In the genomic region with DNA sequence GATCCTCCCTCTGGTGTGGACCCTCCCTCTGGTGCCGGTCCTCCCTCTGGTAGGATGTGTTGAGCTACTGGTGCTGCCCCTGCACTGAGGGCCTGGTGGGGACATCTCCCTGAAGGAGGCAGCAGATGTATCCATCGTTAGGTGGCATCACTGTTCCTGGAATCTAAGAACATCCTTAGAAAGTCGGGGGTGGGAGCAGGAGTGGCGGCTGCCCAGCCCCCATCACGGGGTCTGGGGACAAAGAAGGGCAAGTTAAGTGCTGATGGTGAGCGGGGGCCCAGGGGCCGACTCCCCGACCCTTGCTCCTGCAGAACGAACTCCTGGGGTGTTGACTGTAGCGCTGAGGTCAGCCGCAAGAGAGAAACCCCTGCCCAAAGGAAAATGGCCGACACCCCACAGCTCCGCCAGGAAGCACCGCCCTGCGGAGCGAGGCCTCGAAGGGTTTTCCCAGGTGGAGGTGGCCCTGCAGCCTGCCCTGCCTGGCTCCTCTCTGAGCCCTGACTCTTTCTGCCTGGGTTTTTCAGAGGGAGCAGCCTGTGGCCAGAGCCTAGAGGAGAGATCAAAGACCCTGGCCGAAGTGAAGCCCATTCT, we compare ENCODE assay signal across 31 cellular contexts. TPM values are rescaled to one million over a fixed set of nuclear protein-coding genes. Genes with fewer than 3 reads are reported as not detected.
"Had no signal": no experiment of that assay in that cellular context is flagged by ENCODE, and none has a peak within 500 bp of the region (broad histone marks: within the 10 kb centered on the region; RNA-seq: fewer than 3 reads in every experiment).

No MANE protein-coding gene starts in this region.

- H3K4me3 ChIP-seq: esophagus muscularis mucosa, heart right ventricle, left lung, lower lobe of right lung, pancreas, psoas muscle, smooth muscle cell, testis, transverse colon had no signal

- H3K4me3 Mint-ChIP-seq: activated naive CD8-positive, alpha-beta T cell; central memory CD8-positive, alpha-beta T cell; dendritic cell treated with granulocyte-macrophage colony-stimulating factor and Interleukin-4, amounts not matched to agents 40 ng/mL and 50 ng/mL, for 4 days; nephron progenitor cell; stimulated activated naive B cell treated with anti-CD40 and anti-IgM and Interleukin-4, amounts not matched to agents 10 μg/mL and 1 μg/mL and 100 μg/mL, for 72 hours; T-helper 2 cell treated with Interferon-gamma antibody and Interleukin-4, amounts not matched to agents 5 μg/mL and 100 μg/mL, for 36 hours had no signal

- H3K27ac ChIP-seq: esophagus muscularis mucosa, foreskin keratinocyte, heart right ventricle, left lung, lower lobe of right lung, pancreas, psoas muscle, testis, transverse colon, VCaP had no signal

- H3K27me3 ChIP-seq: esophagus muscularis mucosa, foreskin keratinocyte, heart right ventricle, left lung, pancreas, testis, transverse colon had no signal

- DNase-seq: activated CD4-positive, alpha-beta T cell treated with anti-CD3 and anti-CD28 coated beads for 48 hours; activated CD4-positive, alpha-beta T cell treated with anti-CD3 and anti-CD28 coated beads, Interleukin-2, amount 50 U/mL, for 48 hours; activated CD8-positive, alpha-beta memory T cell treated with anti-CD3 and anti-CD28 coated beads for 24 hours; activated CD8-positive, alpha-beta memory T cell treated with anti-CD3 and anti-CD28 coated beads, Interleukin-2, amount 50 U/mL, for 4 hours; activated effector memory CD4-positive, alpha-beta T cell treated with Interleukin-2 at 50 U/mL for 16 hours; activated naive CD4-positive, alpha-beta T cell treated with Interleukin-2 at 50 U/mL for 16 hours; activated T-cell treated with anti-CD3 and anti-CD28 coated beads, Interleukin-2, amount 50 U/mL, for 48 hours; anterior cingulate cortex; foreskin keratinocyte; heart right ventricle; left lung; lower lobe of right lung; mesendoderm; nephron progenitor cell; pancreas; psoas muscle; stimulated activated CD4-positive, alpha-beta T cell treated with anti-CD3 and anti-CD28 coated beads, Interleukin-15, amount 100 ng/mL, for 24 hours; stimulated activated CD4-positive, alpha-beta T cell treated with anti-CD3 and anti-CD28 coated beads, Interleukin-2, amount 100 ng/mL, for 24 hours; stimulated activated naive B cell treated with anti-CD40 and anti-IgM and Interleukin-4, amounts not matched to agents 10 μg/mL and 1 μg/mL and 100 μg/mL, for 72 hours; testis; transverse colon had no signal

- H3K9me3 ChIP-seq: esophagus muscularis mucosa, heart right ventricle, left lung, lower lobe of right lung, pancreas, psoas muscle, testis, transverse colon had no signal

- H3K9me3 Mint-ChIP-seq: central memory CD8-positive, alpha-beta T cell; dendritic cell treated with granulocyte-macrophage colony-stimulating factor and Interleukin-4, amounts not matched to agents 40 ng/mL and 50 ng/mL, for 4 days; nephron progenitor cell; stimulated activated naive B cell treated with anti-CD40 and anti-IgM and Interleukin-4, amounts not matched to agents 10 μg/mL and 1 μg/mL and 100 μg/mL, for 72 hours; T-helper 2 cell treated with Interferon-gamma antibody and Interleukin-4, amounts not matched to agents 5 μg/mL and 100 μg/mL, for 36 hours had no signal

- H3K27me3 Mint-ChIP-seq: activated naive CD8-positive, alpha-beta T cell; central memory CD8-positive, alpha-beta T cell; dendritic cell treated with granulocyte-macrophage colony-stimulating factor and Interleukin-4, amounts not matched to agents 40 ng/mL and 50 ng/mL, for 4 days; stimulated activated naive B cell treated with anti-CD40 and anti-IgM and Interleukin-4, amounts not matched to agents 10 μg/mL and 1 μg/mL and 100 μg/mL, for 72 hours had no signal

- H3K27ac Mint-ChIP-seq: activated naive CD8-positive, alpha-beta T cell; dendritic cell treated with granulocyte-macrophage colony-stimulating factor and Interleukin-4, amounts not matched to agents 40 ng/mL and 50 ng/mL, for 4 days; nephron progenitor cell; stimulated activated naive B cell treated with anti-CD40 and anti-IgM and Interleukin-4, amounts not matched to agents 10 μg/mL and 1 μg/mL and 100 μg/mL, for 72 hours; T-helper 2 cell treated with Interferon-gamma antibody and Interleukin-4, amounts not matched to agents 5 μg/mL and 100 μg/mL, for 36 hours had no signal

- H3K4me1 ChIP-seq: foreskin keratinocyte had no signal

- ATAC-seq: activated CD4-positive, CD25-positive, alpha-beta regulatory T cell treated with anti-CD3 and anti-CD28 coated beads, Interleukin-2, amount 50 U/mL, for 24 hours; foreskin keratinocyte; heart right ventricle; left lung; lower lobe of right lung; pancreas; psoas muscle; stimulated activated naive B cell treated with anti-CD40 and anti-IgM and Interleukin-4, amounts not matched to agents 10 μg/mL and 1 μg/mL and 100 μg/mL, for 72 hours had no signal

- H3K36me3 Mint-ChIP-seq: activated naive CD8-positive, alpha-beta T cell had no signal

RNA-seq across cellular contexts. Expression of gene SNAI3, which starts 25.5 kb away (rescaled TPM):
- total RNA-seq: bronchial epithelial cell, foreskin keratinocyte, urinary bladder had no signal
